27 cellular contexts compared by ENCODE assay signal in the genomic region with DNA sequence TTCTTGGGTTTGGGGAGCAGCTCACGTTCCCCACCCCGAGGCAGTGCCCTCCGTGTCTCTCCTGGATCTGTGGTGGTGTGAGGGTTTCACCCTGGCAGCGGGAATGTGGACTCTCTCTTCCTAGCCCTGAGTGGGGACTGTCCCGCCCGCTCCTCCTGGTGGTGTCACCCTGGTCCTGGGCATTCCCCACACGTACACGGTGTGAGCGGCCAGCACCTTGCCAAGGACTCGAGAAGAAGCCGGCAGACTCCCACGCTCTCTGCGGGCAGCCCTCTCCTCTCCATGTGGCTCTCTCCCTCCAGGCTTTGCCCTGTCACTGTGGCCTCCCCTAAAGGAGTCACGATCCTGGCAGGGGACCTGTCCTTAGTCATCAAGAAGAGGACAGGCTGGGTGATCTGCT. TPM values are rescaled to one million over a fixed set of nuclear protein-coding genes. Genes with fewer than 3 reads are reported as not detected.
"Had no signal": no experiment of that assay in that cellular context is flagged by ENCODE, and none has a peak within 500 bp of the region (broad histone marks: within the 10 kb centered on the region; RNA-seq: fewer than 3 reads in every experiment).

No MANE protein-coding gene starts in this region.

- H3K4me2 ChIP-seq: neural progenitor cell, smooth muscle cell had no signal

- ATAC-seq: left lobe of liver; lower lobe of right lung; natural killer cell; right lobe of liver; stimulated activated memory B cell treated with anti-CD40 and anti-IgM and Interleukin-4, amounts not matched to agents 10 μg/mL and 1 μg/mL and 100 μg/mL, for 72 hours; stimulated activated naive CD8-positive, alpha-beta T cell treated with anti-CD3 and anti-CD28 coated beads, Interleukin-15, amount 100 ng/mL, for 72 hours had no signal

- H3K4me3 ChIP-seq: lower lobe of right lung, neural progenitor cell, ovary, right lobe of liver, smooth muscle cell, tibial nerve, uterus had no signal

- H3K9me3 ChIP-seq: neutrophil, right lobe of liver, uterus had no signal

- FAIRE-seq: islet of Langerhans had no signal

- DNase-seq: head of caudate nucleus; hypothalamus; immature natural killer cell; lower lobe of right lung; mammary epithelial cell; mesendoderm; naive B cell; natural killer cell; nephron progenitor cell; occipital lobe; ovary; retina; right lobe of liver; stimulated activated CD4-positive, alpha-beta T cell treated with anti-CD3 and anti-CD28 coated beads, Interleukin-1b, Interleukin-23, amount 100 ng/mL, for 48 hours; stimulated activated CD4-positive, alpha-beta T cell treated with anti-CD3 and anti-CD28 coated beads, Interleukin-2, amount 100 ng/mL, for 48 hours; stimulated activated CD4-positive, alpha-beta T cell treated with anti-CD3 and anti-CD28 coated beads, Interleukin-4, amount 100 ng/mL, for 4 hours; stimulated activated CD8-positive, alpha-beta memory T cell treated with anti-CD3 and anti-CD28 coated beads, Interleukin-4, amount 100 ng/mL, for 48 hours; stimulated activated naive CD4-positive, alpha-beta T cell treated with Interleukin-2 at 50 U/mL for 16 hours; stimulated activated naive CD8-positive, alpha-beta T cell treated with anti-CD3 and anti-CD28 coated beads, Interleukin-15, amount 100 ng/mL, for 72 hours; uterus had no signal

- H3K4me1 ChIP-seq: lower lobe of right lung, neural progenitor cell, right lobe of liver, tibial nerve, uterus had no signal

- H3K27ac ChIP-seq: lower lobe of right lung, neural progenitor cell, neutrophil, ovary, right lobe of liver, tibial nerve, uterus had no signal

- H3K9ac ChIP-seq: neural progenitor cell had no signal

- H2AFZ ChIP-seq: neural progenitor cell had no signal

- H3K36me3 ChIP-seq: lower lobe of right lung, neural progenitor cell, ovary, right lobe of liver, uterus had no signal

- H3K27me3 ChIP-seq: neural progenitor cell, neutrophil, ovary, right lobe of liver, tibial nerve, uterus had no signal

RNA-seq across cellular contexts. Expression of gene DPYSL4, which starts 24.0 kb away (rescaled TPM):
- polyA plus RNA-seq: immature natural killer cell had no signal
